In genomic region chr13:41456768-41457588, GRCh38 we compare ENCODE assay signal across 9 cellular contexts. TPM values are rescaled to one million over a fixed set of nuclear protein-coding genes. Genes with fewer than 3 reads are reported as not detected.
A peak's percentile ranks its signal among the peaks of the same experiment; 100 is the strongest.
DNase-seq lines count a peak whose midpoint lies in the region; ATAC-seq, FAIRE-seq and TF ChIP-seq lines count a peak whose summit lies in the region.
"Had no signal": no experiment of that assay in that cellular context is flagged by ENCODE, and none has a peak within 500 bp of the region (broad histone marks: within the 10 kb centered on the region; RNA-seq: fewer than 3 reads in every experiment).

Gene RGCC, plus strand, starts transcription at chr13:41457550. Its CDS starts 158 bp downstream, at chr13:41457708.

- TF ChIP-seq CTCF in WI38 (IDR thresholded peaks at IDR 0.05; ENCODE audit: low read depth, low read length) (no peak), mammary epithelial cell (conservative IDR thresholded peaks at IDR 0.05 in 1 of 2, IDR thresholded peaks at IDR 0.05 in 1 of 2; ENCODE audit: extremely low read depth in 1 of 2, insufficient read depth in 1 of 2, low read depth in 1 of 2, low read length in 2 of 2) (no peak)

- in situ Hi-C loops in mammary epithelial cell (cut with MboI; ENCODE audit: low sequenced_read_pairs in 2 of 2), result no loop called here

- no peaks in the 10 kb centered on the region for H3K36me3 ChIP-seq in CD8-positive, alpha-beta memory T cell (ENCODE audit: insufficient read depth, low read length)
- no peaks in the 10 kb centered on the region for H3K36me3 ChIP-seq in HUES48 (ENCODE audit: control insufficient read depth, insufficient read depth, low read length)
- H3K36me3 ChIP-seq in mammary epithelial cell (ENCODE audit: insufficient read depth, low read length), result no peaks in the 10 kb centered on the region

- POLR2A ChIA-PET in CD8-positive, alpha-beta memory T cell (lab: Charles Lee), result no interaction called here

- peak; percentile 89 to 98 (median 96) for DNase-seq in CD8-positive, alpha-beta memory T cell
- DNase-seq in mammary epithelial cell, result peak; percentile 60
- DNase-seq in iris pigment epithelial cell (ENCODE audit: low read depth), result peak; percentile 39
- peak; percentile 87 to 93 for DNase-seq in stimulated activated CD4-positive, alpha-beta T cell treated with anti-CD3 and anti-CD28 coated beads, Interleukin-12 subunit alpha, Interleukin-12 subunit beta, amount 100 ng/mL, for 24 hours (ENCODE audit: low read depth in 2 of 2)
- no peak for DNase-seq in RCC 7860 (ENCODE audit: low spot score)

- no peak within 1 kb of the TSS for H3K9ac ChIP-seq in HUES48 (ENCODE audit: low read depth, low read length)
- peak within 1 kb of the TSS; percentile 47 for H3K9ac ChIP-seq in mammary epithelial cell (ENCODE audit: insufficient read depth, low read length)

- peak within 1 kb of the TSS; percentile 95 for H3K4me2 ChIP-seq in mammary epithelial cell (ENCODE audit: insufficient read depth, low read depth, low read length)

- H3K27ac ChIP-seq in CD8-positive, alpha-beta memory T cell (ENCODE audit: low read depth, low read length), result peak within 1 kb of the TSS; percentile 86
- H3K27ac ChIP-seq in HUES48 (ENCODE audit: low read depth, low read length) (no peak within 1 kb of the TSS), mammary epithelial cell (ENCODE audit: insufficient read depth, low read depth, low read length) (no peak within 1 kb of the TSS)

- H3K27ac Mint-ChIP-seq in CD8-positive, alpha-beta memory T cell, result peak within 1 kb of the TSS; percentile 89 to 99 (median 94)

- no peaks in the 10 kb centered on the region for H3K27me3 ChIP-seq in CD8-positive, alpha-beta memory T cell (ENCODE audit: insufficient read depth, low read length, poor library complexity, severe bottlenecking)
- peaks cover 78% of the 10 kb centered on the region for H3K27me3 ChIP-seq in HUES48 (ENCODE audit: control insufficient read depth, insufficient read depth, low read length)
- H3K27me3 ChIP-seq in mammary epithelial cell (ENCODE audit: insufficient read depth, low read length), result no peaks in the 10 kb centered on the region

- peak; percentile 66 for ATAC-seq in GM19455 (IDR thresholded peaks at IDR 0.05; ENCODE audit: unreplicated experiment)

- CTCF ChIA-PET in CD8-positive, alpha-beta memory T cell (lab: Charles Lee), result interaction anchor here (0.9 to 3.3 kb wide), 5 partner anchors 11 to 195 kb away, joined by 3 to 15 read pairs (median 5); no protein-coding TSS in a partner anchor
- CTCF ChIA-PET in mammary epithelial cell (lab: Charles Lee; ENCODE audit: low non-redundant PET), result interaction anchor here (0.5 kb wide), 1 partner anchor 196 kb away, joined by 3 read pairs; no protein-coding TSS in a partner anchor

- H3K9me3 ChIP-seq in CD8-positive, alpha-beta memory T cell (ENCODE audit: low read length), result no peaks in the 10 kb centered on the region
- no peaks in the 10 kb centered on the region for H3K9me3 ChIP-seq in HUES48 (ENCODE audit: control insufficient read depth, insufficient read depth, low read length)
- H3K9me3 ChIP-seq in mammary epithelial cell (replicated peaks; ENCODE audit: insufficient read depth, low read length), result no peaks in the 10 kb centered on the region

- no peaks in the 10 kb centered on the region for H3K9me3 Mint-ChIP-seq in CD8-positive, alpha-beta memory T cell

- no peaks in the 10 kb centered on the region for H4K20me1 ChIP-seq in mammary epithelial cell (ENCODE audit: insufficient read depth, low read length)

- dilution Hi-C loops in mammary epithelial cell (cut with HindIII; ENCODE audit: low sequenced_read_pairs), result no loop called here

- H3K36me3 Mint-ChIP-seq in CD8-positive, alpha-beta memory T cell, result peaks cover 4 to 38% (median 14%) of the 10 kb centered on the region in 3 donors

- no peak for FAIRE-seq in RCC 7860 (lab: Jason Lieb, UNC)
- FAIRE-seq: islet of Langerhans had no signal

- H3K4me1 ChIP-seq in CD8-positive, alpha-beta memory T cell (ENCODE audit: insufficient read depth, low read length), result peaks cover 37% of the 10 kb centered on the region
- no peaks in the 10 kb centered on the region; the same call in 1 of the 2 replicates for H3K4me1 ChIP-seq in HUES48 (ENCODE audit: control insufficient read depth, insufficient read depth, low read length)
- H3K4me1 ChIP-seq in mammary epithelial cell (ENCODE audit: insufficient read depth, low read length), result peaks cover 26% of the 10 kb centered on the region

- BruUV-seq in mammary epithelial cell (replicated peaks; lab: Mats Ljungman, UMichigan), result no TSS peak

- peak within 1 kb of the TSS; percentile 95 for H3K4me3 ChIP-seq in CD8-positive, alpha-beta memory T cell (ENCODE audit: low read length)
- H3K4me3 ChIP-seq in HUES48 (ENCODE audit: low read depth, low read length), result peak within 1 kb of the TSS; percentile 63
- peak within 1 kb of the TSS; percentile 94 for H3K4me3 ChIP-seq in WI38 (ENCODE audit: low read depth, low read length)
- H3K4me3 ChIP-seq in mammary epithelial cell (replicated peaks in 1 of 3; ENCODE audit: insufficient read depth in 1 of 3, low read depth in 2 of 3, low read length in 3 of 3), result peak within 1 kb of the TSS; percentile 55 to 64 (median 58)

- WGBS in mammary epithelial cell (ENCODE audit: low coverage, missing lambda C conversion rate), result 28% methylated on average over 4 of the region's 92 CpGs

- peaks cover 0 to 3% of the 10 kb centered on the region in 2 donors for H3K27me3 Mint-ChIP-seq in CD8-positive, alpha-beta memory T cell

- H3K4me3 Mint-ChIP-seq in CD8-positive, alpha-beta memory T cell, result peak within 1 kb of the TSS; percentile 85 to 98 (median 91)

- peaks cover 39 to 50% (median 48%) of the 10 kb centered on the region in 3 donors for H3K4me1 Mint-ChIP-seq in CD8-positive, alpha-beta memory T cell

- peak within 1 kb of the TSS; percentile 85 for H2AFZ ChIP-seq in mammary epithelial cell (ENCODE audit: low read depth, low read length)

- intact Hi-C loops in mammary epithelial cell (cut with micrococcal nuclease), result loop anchor here (5.0 to 10.0 kb wide), 3 partner anchors 105 to 658 kb away; no protein-coding TSS in a partner anchor

- no peaks in the 10 kb centered on the region for H3K79me2 ChIP-seq in mammary epithelial cell (ENCODE audit: insufficient read depth, low read length)

RNA-seq across cellular contexts. Expression of gene RGCC, which starts in this region (rescaled TPM):
- total RNA-seq in CD8-positive, alpha-beta memory T cell, result 100 to 1,000 TPM; 107 to 110 TPM
- polyA plus RNA-seq in CD8-positive, alpha-beta memory T cell, result 83.0 TPM
- 1 to 10 TPM; 1.4 to 8.0 TPM for total RNA-seq in mammary epithelial cell
- polyA plus RNA-seq in mammary epithelial cell, result 3.7 TPM
- polyA minus RNA-seq in mammary epithelial cell, result not detected

Comparison
In these comparisons a context has a peak if more than half of its experiments do, and no peak if none do; other contexts are left out.
1. RNA of gene RGCC (total RNA-seq): 107 to 110 TPM in CD8-positive, alpha-beta memory T cell; 1.4 to 8.0 TPM in mammary epithelial cell; every median in the first group is over 10 times any median in the second.
2. RNA of gene RGCC (polyA plus RNA-seq): 83.0 TPM in CD8-positive, alpha-beta memory T cell (single experiment); 3.7 TPM in mammary epithelial cell (single experiment); every median in the first group is over 10 times any median in the second.
3. Peak in every context shown above with its lines, with median percentiles within 50 percentile points of each other: H3K4me3 ChIP-seq.